In genomic region chr10:71820966-71821365, GRCh38 we compare ENCODE assay signal across 1 cellular context.
TF ChIP-seq lines count a peak whose summit lies in the region.

No MANE protein-coding gene starts in this region.

TF ChIP-seq in K562, 482 proteins besides CTCF, POLR2A, EP300 and RAD21:
- no peak for TF ChIP-seq RBM17 (IDR thresholded peaks at IDR 0.05; ENCODE audit: borderline replicate concordance, low read depth, low read length)
- TF ChIP-seq CBFA2T2 (conservative IDR thresholded peaks at IDR 0.05) = no peak
- TF ChIP-seq DACH1 (IDR thresholded peaks at IDR 0.05; ENCODE audit: partially characterized antibody) = no peak
- TF ChIP-seq MAX (CRISPR knock-in tag; IDR thresholded peaks at IDR 0.05) = no peak
- TF ChIP-seq ZNF561 (CRISPR knock-in tag; conservative IDR thresholded peaks at IDR 0.05) = no peak
- TF ChIP-seq POLR2AphosphoS2 (IDR thresholded peaks at IDR 0.05; ENCODE audit: low read length) = 0 out of 2 replicates have a peak, but pooled peaks have one; percentile 10
- no peak for TF ChIP-seq GTF3C2 (IDR thresholded peaks at IDR 0.05; ENCODE audit: borderline replicate concordance, extremely low read depth, insufficient read length)
